In the genomic region with DNA sequence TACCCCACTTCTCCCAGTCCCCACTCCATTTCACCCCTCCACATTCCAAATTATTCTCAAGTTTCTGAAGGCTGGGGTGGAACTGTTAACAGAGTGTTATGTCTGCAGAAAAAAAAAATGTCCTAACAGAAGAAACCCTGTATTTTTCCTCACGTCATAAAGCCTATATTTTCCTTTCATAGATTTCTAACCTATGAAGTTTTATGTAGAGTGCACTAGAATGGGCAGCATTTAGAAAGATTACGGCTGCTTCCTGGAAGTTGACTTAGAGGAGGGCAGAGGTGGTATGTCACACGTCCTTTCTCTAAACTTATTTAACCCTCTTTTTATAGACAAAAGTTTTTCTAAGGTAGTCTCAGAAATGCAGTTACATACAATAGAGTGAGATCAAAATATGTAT, we compare ENCODE assay signal across 3 cellular contexts.
TF ChIP-seq lines count a peak whose summit lies in the region.

No MANE protein-coding gene starts in this region.

TF ChIP-seq in HepG2, 621 proteins besides CTCF, POLR2A, EP300 and RAD21:
- TF ChIP-seq HNRNPK (IDR thresholded peaks at IDR 0.05; ENCODE audit: low read depth, low read length, poor library complexity, severe bottlenecking): peak; percentile 56
- peak; percentile 65; the same call in 1 of the 2 replicates for TF ChIP-seq GZF1 (CRISPR knock-in tag; IDR thresholded peaks at IDR 0.05)
- TF ChIP-seq, protein P1, sequence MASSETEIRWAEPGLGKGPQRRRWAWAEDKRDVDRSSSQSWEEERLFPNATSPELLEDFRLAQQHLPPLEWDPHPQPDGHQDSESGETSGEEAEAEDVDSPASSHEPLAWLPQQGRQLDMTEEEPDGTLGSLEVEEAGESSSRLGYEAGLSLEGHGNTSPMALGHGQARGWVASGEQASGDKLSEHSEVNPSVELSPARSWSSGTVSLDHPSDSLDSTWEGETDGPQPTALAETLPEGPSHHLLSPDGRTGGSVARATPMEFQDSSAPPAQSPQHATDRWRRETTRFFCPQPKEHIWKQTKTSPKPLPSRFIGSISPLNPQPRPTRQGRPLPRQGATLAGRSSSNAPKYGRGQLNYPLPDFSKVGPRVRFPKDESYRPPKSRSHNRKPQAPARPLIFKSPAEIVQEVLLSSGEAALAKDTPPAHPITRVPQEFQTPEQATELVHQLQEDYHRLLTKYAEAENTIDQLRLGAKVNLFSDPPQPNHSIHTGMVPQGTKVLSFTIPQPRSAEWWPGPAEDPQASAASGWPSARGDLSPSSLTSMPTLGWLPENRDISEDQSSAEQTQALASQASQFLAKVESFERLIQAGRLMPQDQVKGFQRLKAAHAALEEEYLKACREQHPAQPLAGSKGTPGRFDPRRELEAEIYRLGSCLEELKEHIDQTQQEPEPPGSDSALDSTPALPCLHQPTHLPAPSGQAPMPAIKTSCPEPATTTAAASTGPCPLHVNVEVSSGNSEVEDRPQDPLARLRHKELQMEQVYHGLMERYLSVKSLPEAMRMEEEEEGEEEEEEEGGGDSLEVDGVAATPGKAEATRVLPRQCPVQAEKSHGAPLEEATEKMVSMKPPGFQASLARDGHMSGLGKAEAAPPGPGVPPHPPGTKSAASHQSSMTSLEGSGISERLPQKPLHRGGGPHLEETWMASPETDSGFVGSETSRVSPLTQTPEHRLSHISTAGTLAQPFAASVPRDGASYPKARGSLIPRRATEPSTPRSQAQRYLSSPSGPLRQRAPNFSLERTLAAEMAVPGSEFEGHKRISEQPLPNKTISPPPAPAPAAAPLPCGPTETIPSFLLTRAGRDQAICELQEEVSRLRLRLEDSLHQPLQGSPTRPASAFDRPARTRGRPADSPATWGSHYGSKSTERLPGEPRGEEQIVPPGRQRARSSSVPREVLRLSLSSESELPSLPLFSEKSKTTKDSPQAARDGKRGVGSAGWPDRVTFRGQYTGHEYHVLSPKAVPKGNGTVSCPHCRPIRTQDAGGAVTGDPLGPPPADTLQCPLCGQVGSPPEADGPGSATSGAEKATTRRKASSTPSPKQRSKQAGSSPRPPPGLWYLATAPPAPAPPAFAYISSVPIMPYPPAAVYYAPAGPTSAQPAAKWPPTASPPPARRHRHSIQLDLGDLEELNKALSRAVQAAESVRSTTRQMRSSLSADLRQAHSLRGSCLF (CRISPR knock-in tag; IDR thresholded peaks at IDR 0.05; ENCODE audit: borderline replicate concordance): no peak

TF ChIP-seq in GM23338, 12 proteins besides CTCF, POLR2A, EP300 and RAD21 (continues in another document):
- no peak for TF ChIP-seq POLR2AphosphoS5 (IDR thresholded peaks at IDR 0.05; ENCODE audit: low read depth)
- TF ChIP-seq, protein P2, sequence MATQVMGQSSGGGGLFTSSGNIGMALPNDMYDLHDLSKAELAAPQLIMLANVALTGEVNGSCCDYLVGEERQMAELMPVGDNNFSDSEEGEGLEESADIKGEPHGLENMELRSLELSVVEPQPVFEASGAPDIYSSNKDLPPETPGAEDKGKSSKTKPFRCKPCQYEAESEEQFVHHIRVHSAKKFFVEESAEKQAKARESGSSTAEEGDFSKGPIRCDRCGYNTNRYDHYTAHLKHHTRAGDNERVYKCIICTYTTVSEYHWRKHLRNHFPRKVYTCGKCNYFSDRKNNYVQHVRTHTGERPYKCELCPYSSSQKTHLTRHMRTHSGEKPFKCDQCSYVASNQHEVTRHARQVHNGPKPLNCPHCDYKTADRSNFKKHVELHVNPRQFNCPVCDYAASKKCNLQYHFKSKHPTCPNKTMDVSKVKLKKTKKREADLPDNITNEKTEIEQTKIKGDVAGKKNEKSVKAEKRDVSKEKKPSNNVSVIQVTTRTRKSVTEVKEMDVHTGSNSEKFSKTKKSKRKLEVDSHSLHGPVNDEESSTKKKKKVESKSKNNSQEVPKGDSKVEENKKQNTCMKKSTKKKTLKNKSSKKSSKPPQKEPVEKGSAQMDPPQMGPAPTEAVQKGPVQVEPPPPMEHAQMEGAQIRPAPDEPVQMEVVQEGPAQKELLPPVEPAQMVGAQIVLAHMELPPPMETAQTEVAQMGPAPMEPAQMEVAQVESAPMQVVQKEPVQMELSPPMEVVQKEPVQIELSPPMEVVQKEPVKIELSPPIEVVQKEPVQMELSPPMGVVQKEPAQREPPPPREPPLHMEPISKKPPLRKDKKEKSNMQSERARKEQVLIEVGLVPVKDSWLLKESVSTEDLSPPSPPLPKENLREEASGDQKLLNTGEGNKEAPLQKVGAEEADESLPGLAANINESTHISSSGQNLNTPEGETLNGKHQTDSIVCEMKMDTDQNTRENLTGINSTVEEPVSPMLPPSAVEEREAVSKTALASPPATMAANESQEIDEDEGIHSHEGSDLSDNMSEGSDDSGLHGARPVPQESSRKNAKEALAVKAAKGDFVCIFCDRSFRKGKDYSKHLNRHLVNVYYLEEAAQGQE (IDR thresholded peaks at IDR 0.05; ENCODE audit: unreplicated experiment): no peak
- no peak for TF ChIP-seq JUNB (IDR thresholded peaks at IDR 0.05; ENCODE audit: unreplicated experiment)
- no peak for TF ChIP-seq EZH2 (IDR thresholded peaks at IDR 0.05; ENCODE audit: low read depth, unreplicated experiment)

TF ChIP-seq in H1, 55 proteins besides CTCF, POLR2A, EP300 and RAD21:
- TF ChIP-seq YY1 (IDR thresholded peaks at IDR 0.05; ENCODE audit: low read depth, low read length) (no peak), RFX5 (IDR thresholded peaks at IDR 0.05; ENCODE audit: borderline replicate concordance, low read depth, low read length) (no peak), SUZ12 (IDR thresholded peaks at IDR 0.05; ENCODE audit: low read length) (no peak), JUND (IDR thresholded peaks at IDR 0.05; ENCODE audit: low read length) (no peak), CREB1 (IDR thresholded peaks at IDR 0.05) (no peak), TAF7 (optimal IDR thresholded peaks at IDR 0.05; ENCODE audit: borderline replicate concordance, low read depth, low read length) (no peak)
- TF ChIP-seq, protein P3, sequence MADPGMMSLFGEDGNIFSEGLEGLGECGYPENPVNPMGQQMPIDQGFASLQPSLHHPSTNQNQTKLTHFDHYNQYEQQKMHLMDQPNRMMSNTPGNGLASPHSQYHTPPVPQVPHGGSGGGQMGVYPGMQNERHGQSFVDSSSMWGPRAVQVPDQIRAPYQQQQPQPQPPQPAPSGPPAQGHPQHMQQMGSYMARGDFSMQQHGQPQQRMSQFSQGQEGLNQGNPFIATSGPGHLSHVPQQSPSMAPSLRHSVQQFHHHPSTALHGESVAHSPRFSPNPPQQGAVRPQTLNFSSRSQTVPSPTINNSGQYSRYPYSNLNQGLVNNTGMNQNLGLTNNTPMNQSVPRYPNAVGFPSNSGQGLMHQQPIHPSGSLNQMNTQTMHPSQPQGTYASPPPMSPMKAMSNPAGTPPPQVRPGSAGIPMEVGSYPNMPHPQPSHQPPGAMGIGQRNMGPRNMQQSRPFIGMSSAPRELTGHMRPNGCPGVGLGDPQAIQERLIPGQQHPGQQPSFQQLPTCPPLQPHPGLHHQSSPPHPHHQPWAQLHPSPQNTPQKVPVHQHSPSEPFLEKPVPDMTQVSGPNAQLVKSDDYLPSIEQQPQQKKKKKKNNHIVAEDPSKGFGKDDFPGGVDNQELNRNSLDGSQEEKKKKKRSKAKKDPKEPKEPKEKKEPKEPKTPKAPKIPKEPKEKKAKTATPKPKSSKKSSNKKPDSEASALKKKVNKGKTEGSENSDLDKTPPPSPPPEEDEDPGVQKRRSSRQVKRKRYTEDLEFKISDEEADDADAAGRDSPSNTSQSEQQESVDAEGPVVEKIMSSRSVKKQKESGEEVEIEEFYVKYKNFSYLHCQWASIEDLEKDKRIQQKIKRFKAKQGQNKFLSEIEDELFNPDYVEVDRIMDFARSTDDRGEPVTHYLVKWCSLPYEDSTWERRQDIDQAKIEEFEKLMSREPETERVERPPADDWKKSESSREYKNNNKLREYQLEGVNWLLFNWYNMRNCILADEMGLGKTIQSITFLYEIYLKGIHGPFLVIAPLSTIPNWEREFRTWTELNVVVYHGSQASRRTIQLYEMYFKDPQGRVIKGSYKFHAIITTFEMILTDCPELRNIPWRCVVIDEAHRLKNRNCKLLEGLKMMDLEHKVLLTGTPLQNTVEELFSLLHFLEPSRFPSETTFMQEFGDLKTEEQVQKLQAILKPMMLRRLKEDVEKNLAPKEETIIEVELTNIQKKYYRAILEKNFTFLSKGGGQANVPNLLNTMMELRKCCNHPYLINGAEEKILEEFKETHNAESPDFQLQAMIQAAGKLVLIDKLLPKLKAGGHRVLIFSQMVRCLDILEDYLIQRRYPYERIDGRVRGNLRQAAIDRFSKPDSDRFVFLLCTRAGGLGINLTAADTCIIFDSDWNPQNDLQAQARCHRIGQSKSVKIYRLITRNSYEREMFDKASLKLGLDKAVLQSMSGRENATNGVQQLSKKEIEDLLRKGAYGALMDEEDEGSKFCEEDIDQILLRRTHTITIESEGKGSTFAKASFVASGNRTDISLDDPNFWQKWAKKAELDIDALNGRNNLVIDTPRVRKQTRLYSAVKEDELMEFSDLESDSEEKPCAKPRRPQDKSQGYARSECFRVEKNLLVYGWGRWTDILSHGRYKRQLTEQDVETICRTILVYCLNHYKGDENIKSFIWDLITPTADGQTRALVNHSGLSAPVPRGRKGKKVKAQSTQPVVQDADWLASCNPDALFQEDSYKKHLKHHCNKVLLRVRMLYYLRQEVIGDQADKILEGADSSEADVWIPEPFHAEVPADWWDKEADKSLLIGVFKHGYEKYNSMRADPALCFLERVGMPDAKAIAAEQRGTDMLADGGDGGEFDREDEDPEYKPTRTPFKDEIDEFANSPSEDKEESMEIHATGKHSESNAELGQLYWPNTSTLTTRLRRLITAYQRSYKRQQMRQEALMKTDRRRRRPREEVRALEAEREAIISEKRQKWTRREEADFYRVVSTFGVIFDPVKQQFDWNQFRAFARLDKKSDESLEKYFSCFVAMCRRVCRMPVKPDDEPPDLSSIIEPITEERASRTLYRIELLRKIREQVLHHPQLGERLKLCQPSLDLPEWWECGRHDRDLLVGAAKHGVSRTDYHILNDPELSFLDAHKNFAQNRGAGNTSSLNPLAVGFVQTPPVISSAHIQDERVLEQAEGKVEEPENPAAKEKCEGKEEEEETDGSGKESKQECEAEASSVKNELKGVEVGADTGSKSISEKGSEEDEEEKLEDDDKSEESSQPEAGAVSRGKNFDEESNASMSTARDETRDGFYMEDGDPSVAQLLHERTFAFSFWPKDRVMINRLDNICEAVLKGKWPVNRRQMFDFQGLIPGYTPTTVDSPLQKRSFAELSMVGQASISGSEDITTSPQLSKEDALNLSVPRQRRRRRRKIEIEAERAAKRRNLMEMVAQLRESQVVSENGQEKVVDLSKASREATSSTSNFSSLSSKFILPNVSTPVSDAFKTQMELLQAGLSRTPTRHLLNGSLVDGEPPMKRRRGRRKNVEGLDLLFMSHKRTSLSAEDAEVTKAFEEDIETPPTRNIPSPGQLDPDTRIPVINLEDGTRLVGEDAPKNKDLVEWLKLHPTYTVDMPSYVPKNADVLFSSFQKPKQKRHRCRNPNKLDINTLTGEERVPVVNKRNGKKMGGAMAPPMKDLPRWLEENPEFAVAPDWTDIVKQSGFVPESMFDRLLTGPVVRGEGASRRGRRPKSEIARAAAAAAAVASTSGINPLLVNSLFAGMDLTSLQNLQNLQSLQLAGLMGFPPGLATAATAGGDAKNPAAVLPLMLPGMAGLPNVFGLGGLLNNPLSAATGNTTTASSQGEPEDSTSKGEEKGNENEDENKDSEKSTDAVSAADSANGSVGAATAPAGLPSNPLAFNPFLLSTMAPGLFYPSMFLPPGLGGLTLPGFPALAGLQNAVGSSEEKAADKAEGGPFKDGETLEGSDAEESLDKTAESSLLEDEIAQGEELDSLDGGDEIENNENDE (IDR thresholded peaks at IDR 0.05; ENCODE audit: insufficient replicate concordance, low read length): peak; percentile 62
